11 cellular contexts compared by ENCODE assay signal in the genomic region with DNA sequence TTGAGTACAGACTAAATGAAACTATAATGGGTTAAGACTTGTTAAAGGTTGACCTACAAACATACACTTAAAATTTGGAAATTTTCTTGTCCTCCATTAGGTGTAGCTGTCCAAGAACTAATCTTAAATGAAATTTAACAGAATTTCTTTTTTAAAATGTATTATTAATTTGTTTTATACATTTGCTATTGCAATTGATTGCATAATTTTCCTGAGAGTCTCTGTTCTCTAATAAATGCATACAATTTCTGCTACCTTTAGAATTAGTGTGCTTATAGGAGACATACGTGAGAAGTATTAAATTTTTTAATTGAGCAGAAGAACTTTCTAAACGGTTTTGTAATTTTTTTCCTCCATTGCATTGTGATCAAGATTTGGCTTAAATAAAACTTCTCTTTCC. TPM values are rescaled to one million over a fixed set of nuclear protein-coding genes. Genes with fewer than 3 reads are reported as not detected.
A peak's percentile ranks its signal among the peaks of the same experiment; 100 is the strongest.
DNase-seq lines count a peak whose midpoint lies in the region; ATAC-seq lines count a peak whose summit lies in the region.
"Had no signal": no experiment of that assay in that cellular context is flagged by ENCODE, and none has a peak within 500 bp of the region (broad histone marks: within the 10 kb centered on the region; RNA-seq: fewer than 3 reads in every experiment).

No MANE protein-coding gene starts in this region.

- H3K27me3 Mint-ChIP-seq in activated T-cell treated with anti-CD3 and anti-CD28 coated beads, Interleukin-2, amount 50 U/mL, for 4 hours (ENCODE audit: low read depth): no peaks in the 10 kb centered on the region
- no peaks in the 10 kb centered on the region for H3K27me3 Mint-ChIP-seq in activated CD4-positive, alpha-beta memory T cell treated with anti-CD3 and anti-CD28 coated beads for 36 hours
- no peaks in the 10 kb centered on the region for H3K27me3 Mint-ChIP-seq in stimulated activated naive CD8-positive, alpha-beta T cell treated with anti-CD3 and anti-CD28 coated beads, Interleukin-15, amount 100 ng/mL, for 72 hours

- no peaks in the 10 kb centered on the region for H3K27me3 ChIP-seq in iPS-15b (ENCODE audit: control insufficient read depth, insufficient read depth, low read length)

- H3K9ac ChIP-seq in iPS-15b (ENCODE audit: low read depth, low read length): no peak overlapping the region

- POLR2A ChIA-PET in activated CD4-positive, alpha-beta memory T cell treated with anti-CD3 and anti-CD28 coated beads for 36 hours (lab: Charles Lee): no interaction called here

- peaks cover 19% of the 10 kb centered on the region for H3K4me1 Mint-ChIP-seq in activated T-cell treated with anti-CD3 and anti-CD28 coated beads, Interleukin-2, amount 50 U/mL, for 4 hours (ENCODE audit: low read depth)
- peaks cover 17% of the 10 kb centered on the region for H3K4me1 Mint-ChIP-seq in activated CD4-positive, alpha-beta memory T cell treated with anti-CD3 and anti-CD28 coated beads for 36 hours (ENCODE audit: low read depth)
- H3K4me1 Mint-ChIP-seq in stimulated activated naive CD8-positive, alpha-beta T cell treated with anti-CD3 and anti-CD28 coated beads, Interleukin-15, amount 100 ng/mL, for 72 hours: peaks cover 26% of the 10 kb centered on the region

- no peak for ATAC-seq in activated T-cell treated with anti-CD3 and anti-CD28 coated beads, Interleukin-2, amount 50 U/mL, for 4 hours
- ATAC-seq in stimulated activated naive CD8-positive, alpha-beta T cell treated with anti-CD3 and anti-CD28 coated beads, Interleukin-15, amount 100 ng/mL, for 72 hours: no peak
- no peak for ATAC-seq in HG02852 (IDR thresholded peaks at IDR 0.05; ENCODE audit: unreplicated experiment)

- H3K9me3 Mint-ChIP-seq in activated T-cell treated with anti-CD3 and anti-CD28 coated beads, Interleukin-2, amount 50 U/mL, for 4 hours: no peaks in the 10 kb centered on the region
- H3K9me3 Mint-ChIP-seq in activated CD4-positive, alpha-beta memory T cell treated with anti-CD3 and anti-CD28 coated beads for 36 hours: no peaks in the 10 kb centered on the region
- H3K9me3 Mint-ChIP-seq in stimulated activated naive CD8-positive, alpha-beta T cell treated with anti-CD3 and anti-CD28 coated beads, Interleukin-15, amount 100 ng/mL, for 72 hours: no peaks in the 10 kb centered on the region

- peaks cover 3% of the 10 kb centered on the region for H3K36me3 ChIP-seq in iPS-15b (ENCODE audit: control insufficient read depth, insufficient read depth, low read length)

- peak overlapping the region; percentile 89 for H3K4me3 ChIP-seq in iPS-15b (ENCODE audit: low read depth, low read length)

- no peak overlapping the region for H3K27ac Mint-ChIP-seq in activated CD4-positive, alpha-beta memory T cell treated with anti-CD3 and anti-CD28 coated beads for 36 hours
- H3K27ac Mint-ChIP-seq in stimulated activated naive CD8-positive, alpha-beta T cell treated with anti-CD3 and anti-CD28 coated beads, Interleukin-15, amount 100 ng/mL, for 72 hours: peak overlapping the region; percentile 28 to 97

- peaks cover 5% of the 10 kb centered on the region for H3K36me3 Mint-ChIP-seq in activated T-cell treated with anti-CD3 and anti-CD28 coated beads, Interleukin-2, amount 50 U/mL, for 4 hours (ENCODE audit: insufficient read depth)
- peaks cover 10% of the 10 kb centered on the region for H3K36me3 Mint-ChIP-seq in activated CD4-positive, alpha-beta memory T cell treated with anti-CD3 and anti-CD28 coated beads for 36 hours

- CTCF ChIA-PET in activated CD4-positive, alpha-beta memory T cell treated with anti-CD3 and anti-CD28 coated beads for 36 hours (lab: Charles Lee): interaction anchor here (0.7 to 1.6 kb wide), 6 partner anchors 46 to 541 kb away, joined by 3 to 6 read pairs (median 5); no protein-coding TSS in a partner anchor

- no peaks in the 10 kb centered on the region for H3K4me1 ChIP-seq in iPS-15b (ENCODE audit: control insufficient read depth, insufficient read depth, low read length)

- intact Hi-C loops in activated CD4-positive, alpha-beta memory T cell treated with anti-CD3 and anti-CD28 coated beads for 36 hours (cut with micrococcal nuclease): loop anchor here (5.0 kb wide), 1 partner anchor 872 kb away; the partner anchor contains the start of gene OGFRL1

- H3K4me3 Mint-ChIP-seq in activated T-cell treated with anti-CD3 and anti-CD28 coated beads, Interleukin-2, amount 50 U/mL, for 4 hours: peak overlapping the region; percentile 92
- peak overlapping the region; percentile 88 for H3K4me3 Mint-ChIP-seq in activated CD4-positive, alpha-beta memory T cell treated with anti-CD3 and anti-CD28 coated beads for 36 hours
- H3K4me3 Mint-ChIP-seq in stimulated activated naive CD8-positive, alpha-beta T cell treated with anti-CD3 and anti-CD28 coated beads, Interleukin-15, amount 100 ng/mL, for 72 hours: peak overlapping the region; percentile 89 to 96

- no peaks in the 10 kb centered on the region for H3K9me3 ChIP-seq in iPS-15b (ENCODE audit: control insufficient read depth, insufficient read depth, low read length)

- DNase-seq in activated T-cell treated with anti-CD3 and anti-CD28 coated beads, Interleukin-2, amount 50 U/mL, for 4 hours: no peak
- DNase-seq in activated T-cell treated with anti-CD3 and anti-CD28 coated beads, Interleukin-2, amount 50 U/mL, for 48 hours: no peak
- no peak for DNase-seq in activated CD4-positive, alpha-beta memory T cell treated with anti-CD3 and anti-CD28 coated beads for 36 hours
- no peak for DNase-seq in stimulated activated naive CD8-positive, alpha-beta T cell treated with anti-CD3 and anti-CD28 coated beads, Interleukin-15, amount 100 ng/mL, for 72 hours
- DNase-seq in NCI-H774 (lab: John Stamatoyannopoulos, UW) (no peak), cerebellum (ENCODE audit: low spot score) (no peak)
- DNase-seq: AML-193, cortex of kidney, SHP77 had no signal

RNA-seq across cellular contexts. Expression of gene FAM135A, which starts 1.5 kb away (rescaled TPM):
- total RNA-seq in activated T-cell treated with anti-CD3 and anti-CD28 coated beads, Interleukin-2, amount 50 U/mL, for 4 hours: 1 to 10 TPM; 3.0 to 3.5 (median 3.5) TPM
- 1 to 10 TPM; 9.0 to 9.2 TPM for total RNA-seq in activated CD4-positive, alpha-beta memory T cell treated with anti-CD3 and anti-CD28 coated beads for 36 hours
- 83.0 TPM for total RNA-seq in cerebellum
